Comparison of ENCODE assay signal across 28 cellular contexts in the genomic region with DNA sequence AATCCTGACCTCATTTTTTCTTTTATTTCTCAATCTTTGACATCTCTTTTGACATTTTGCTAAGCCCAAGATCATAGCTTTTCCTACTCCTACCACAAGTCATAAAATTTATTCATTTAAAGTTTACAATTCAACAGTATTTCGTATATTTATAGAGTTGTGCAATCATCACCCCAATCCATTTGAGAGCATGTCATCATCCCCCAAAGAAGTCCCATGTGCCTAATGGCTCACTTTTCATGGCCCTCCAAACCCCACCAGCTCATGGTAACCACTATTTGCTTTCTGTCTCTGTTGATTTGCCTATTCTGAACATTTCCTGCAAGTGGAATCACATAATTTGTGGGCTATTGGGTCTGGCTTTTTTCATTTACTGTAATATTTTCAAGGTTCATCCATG.
"Had no signal": no experiment of that assay in that cellular context is flagged by ENCODE, and none has a peak within 500 bp of the region (broad histone marks: within the 10 kb centered on the region; RNA-seq: fewer than 3 reads in every experiment).

No MANE protein-coding gene starts in this region.

- H3K79me2 ChIP-seq: hepatocyte had no signal

- H3K36me3 ChIP-seq: colonic mucosa, esophagus muscularis mucosa, esophagus squamous epithelium, gastrocnemius medialis, gastroesophageal sphincter, heart left ventricle, heart right ventricle had no signal

- H3K4me2 ChIP-seq: hepatocyte had no signal

- DNase-seq: colonic mucosa; cortex of kidney; dermis blood vessel endothelial cell; dorsolateral prefrontal cortex; effector CD4-positive, alpha-beta T cell; effector CD8-positive, alpha-beta T cell; effector memory CD4-positive, alpha-beta T cell; effector memory CD8-positive, alpha-beta T cell; endodermal cell; erythroblast; esophagus squamous epithelium; foreskin fibroblast; foreskin keratinocyte; foreskin melanocyte; gastrocnemius medialis; glutamatergic neuron; head of caudate nucleus; heart left ventricle; heart right ventricle had no signal

- ATAC-seq: effector memory CD8-positive, alpha-beta T cell; esophagus mucosa; foreskin keratinocyte; gastrocnemius medialis; gastroesophageal sphincter; heart left ventricle; heart right ventricle had no signal

- H3K4me3 ChIP-seq: colonic mucosa, coronary artery, dorsolateral prefrontal cortex, esophagus muscularis mucosa, esophagus squamous epithelium, gastrocnemius medialis, gastroesophageal sphincter, heart left ventricle, heart right ventricle, hepatocyte had no signal

- H3K27ac ChIP-seq: colonic mucosa, coronary artery, dorsolateral prefrontal cortex, epithelial cell of prostate, esophagus muscularis mucosa, esophagus squamous epithelium, foreskin keratinocyte, gastrocnemius medialis, gastroesophageal sphincter, heart left ventricle, heart right ventricle, hepatocyte had no signal

- H3K9me3 ChIP-seq: colonic mucosa, esophagus muscularis mucosa, esophagus squamous epithelium, gastrocnemius medialis, gastroesophageal sphincter, heart left ventricle, heart right ventricle had no signal

- FAIRE-seq: endometrium, endothelial cell of umbilical vein, frontal cortex had no signal

- H3K4me1 ChIP-seq: colonic mucosa, gastrocnemius medialis, gastroesophageal sphincter, heart left ventricle, heart right ventricle had no signal

- H3K27me3 ChIP-seq: colonic mucosa, esophagus muscularis mucosa, foreskin keratinocyte, gastrocnemius medialis, gastroesophageal sphincter, heart left ventricle, heart right ventricle had no signal

- H2AFZ ChIP-seq: hepatocyte had no signal
